1 cellular context compared by ENCODE assay signal in the genomic region with DNA sequence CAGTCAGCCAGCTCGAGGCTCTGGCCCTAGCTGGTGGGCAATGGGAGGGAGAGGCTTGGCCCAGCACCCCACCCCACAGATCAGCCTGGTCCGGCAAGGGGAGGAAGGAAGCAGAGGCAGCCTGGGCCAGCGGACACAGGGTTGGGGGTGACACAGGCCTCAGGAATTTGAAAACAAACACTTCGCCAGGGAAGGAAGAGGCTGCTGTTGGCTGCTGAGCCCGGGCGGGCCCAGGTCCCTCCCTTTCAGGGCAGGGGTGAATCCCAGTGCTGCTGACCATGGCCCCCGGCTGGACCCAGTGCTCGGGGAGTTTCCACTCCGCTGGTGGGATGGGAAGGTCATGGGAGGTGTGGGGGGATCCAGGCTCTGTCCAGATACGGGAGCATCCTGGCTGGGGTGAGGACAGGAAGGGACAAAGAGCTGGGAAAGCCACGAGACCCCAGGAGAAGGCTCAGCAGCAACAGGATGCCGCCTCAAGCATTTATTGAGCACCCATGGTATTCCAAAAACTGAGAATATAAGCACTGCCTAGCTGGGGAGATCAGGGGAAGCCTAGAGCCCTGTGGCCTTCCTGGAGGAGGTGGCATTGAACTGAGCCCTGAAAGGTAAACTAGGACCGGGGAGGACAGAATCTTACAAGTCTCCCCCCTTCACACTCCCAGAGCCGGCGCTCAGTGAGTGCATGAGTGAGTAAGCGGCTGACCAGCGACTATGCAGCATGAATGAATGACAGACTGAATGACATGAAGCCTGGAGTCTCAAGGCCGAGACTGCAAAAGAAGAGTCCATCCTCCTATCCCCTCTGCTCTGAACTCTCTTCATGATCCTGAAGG.
A peak's percentile ranks its signal among the peaks of the same experiment; 100 is the strongest.
TF ChIP-seq lines count a peak whose summit lies in the region.

No MANE protein-coding gene starts in this region.

TF ChIP-seq in HepG2, 621 proteins besides CTCF, POLR2A, EP300 and RAD21 (continued from another document and continues in another):
- TF ChIP-seq BORCS8-MEF2B (CRISPR knock-in tag; IDR thresholded peaks at IDR 0.05) (no peak), IKZF4 (CRISPR knock-in tag; IDR thresholded peaks at IDR 0.05; ENCODE audit: borderline replicate concordance, low read depth, not compliant biosample characterization) (no peak), YY1 (IDR thresholded peaks at IDR 0.05; ENCODE audit: insufficient read depth, insufficient replicate concordance, low read depth, low read length) (peak; percentile 63), MTF1 (CRISPR knock-in tag; IDR thresholded peaks at IDR 0.05) (no peak), NFKB2 (CRISPR knock-in tag; IDR thresholded peaks at IDR 0.05; ENCODE audit: borderline replicate concordance) (peak; percentile 57; the same call in 1 of the 2 replicates), RARG (CRISPR knock-in tag; IDR thresholded peaks at IDR 0.05; ENCODE audit: low read depth) (no peak), FIP1L1 (IDR thresholded peaks at IDR 0.05; ENCODE audit: borderline replicate concordance, insufficient read depth, low read depth, low read length) (no peak), ARID2 (CRISPR knock-in tag; IDR thresholded peaks at IDR 0.05; ENCODE audit: borderline replicate concordance) (no peak), PHF20 (CRISPR knock-in tag; IDR thresholded peaks at IDR 0.05) (no peak), ZNF7 (CRISPR knock-in tag; IDR thresholded peaks at IDR 0.05) (no peak), TBP (CRISPR knock-in tag; IDR thresholded peaks at IDR 0.05) (no peak), CBX5 (CRISPR knock-in tag; IDR thresholded peaks at IDR 0.05; ENCODE audit: borderline replicate concordance) (peak; percentile 37; the same call in 1 of the 2 replicates), ZNF24 (IDR thresholded peaks at IDR 0.05) (no peak)
- TF ChIP-seq, protein P1, sequence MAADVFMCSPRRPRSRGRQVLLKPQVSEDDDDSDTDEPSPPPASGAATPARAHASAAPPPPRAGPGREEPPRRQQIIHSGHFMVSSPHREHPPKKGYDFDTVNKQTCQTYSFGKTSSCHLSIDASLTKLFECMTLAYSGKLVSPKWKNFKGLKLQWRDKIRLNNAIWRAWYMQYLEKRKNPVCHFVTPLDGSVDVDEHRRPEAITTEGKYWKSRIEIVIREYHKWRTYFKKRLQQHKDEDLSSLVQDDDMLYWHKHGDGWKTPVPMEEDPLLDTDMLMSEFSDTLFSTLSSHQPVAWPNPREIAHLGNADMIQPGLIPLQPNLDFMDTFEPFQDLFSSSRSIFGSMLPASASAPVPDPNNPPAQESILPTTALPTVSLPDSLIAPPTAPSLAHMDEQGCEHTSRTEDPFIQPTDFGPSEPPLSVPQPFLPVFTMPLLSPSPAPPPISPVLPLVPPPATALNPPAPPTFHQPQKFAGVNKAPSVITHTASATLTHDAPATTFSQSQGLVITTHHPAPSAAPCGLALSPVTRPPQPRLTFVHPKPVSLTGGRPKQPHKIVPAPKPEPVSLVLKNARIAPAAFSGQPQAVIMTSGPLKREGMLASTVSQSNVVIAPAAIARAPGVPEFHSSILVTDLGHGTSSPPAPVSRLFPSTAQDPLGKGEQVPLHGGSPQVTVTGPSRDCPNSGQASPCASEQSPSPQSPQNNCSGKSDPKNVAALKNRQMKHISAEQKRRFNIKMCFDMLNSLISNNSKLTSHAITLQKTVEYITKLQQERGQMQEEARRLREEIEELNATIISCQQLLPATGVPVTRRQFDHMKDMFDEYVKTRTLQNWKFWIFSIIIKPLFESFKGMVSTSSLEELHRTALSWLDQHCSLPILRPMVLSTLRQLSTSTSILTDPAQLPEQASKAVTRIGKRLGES (CRISPR knock-in tag; IDR thresholded peaks at IDR 0.05; ENCODE audit: borderline replicate concordance), result no peak
- TF ChIP-seq, protein P2, sequence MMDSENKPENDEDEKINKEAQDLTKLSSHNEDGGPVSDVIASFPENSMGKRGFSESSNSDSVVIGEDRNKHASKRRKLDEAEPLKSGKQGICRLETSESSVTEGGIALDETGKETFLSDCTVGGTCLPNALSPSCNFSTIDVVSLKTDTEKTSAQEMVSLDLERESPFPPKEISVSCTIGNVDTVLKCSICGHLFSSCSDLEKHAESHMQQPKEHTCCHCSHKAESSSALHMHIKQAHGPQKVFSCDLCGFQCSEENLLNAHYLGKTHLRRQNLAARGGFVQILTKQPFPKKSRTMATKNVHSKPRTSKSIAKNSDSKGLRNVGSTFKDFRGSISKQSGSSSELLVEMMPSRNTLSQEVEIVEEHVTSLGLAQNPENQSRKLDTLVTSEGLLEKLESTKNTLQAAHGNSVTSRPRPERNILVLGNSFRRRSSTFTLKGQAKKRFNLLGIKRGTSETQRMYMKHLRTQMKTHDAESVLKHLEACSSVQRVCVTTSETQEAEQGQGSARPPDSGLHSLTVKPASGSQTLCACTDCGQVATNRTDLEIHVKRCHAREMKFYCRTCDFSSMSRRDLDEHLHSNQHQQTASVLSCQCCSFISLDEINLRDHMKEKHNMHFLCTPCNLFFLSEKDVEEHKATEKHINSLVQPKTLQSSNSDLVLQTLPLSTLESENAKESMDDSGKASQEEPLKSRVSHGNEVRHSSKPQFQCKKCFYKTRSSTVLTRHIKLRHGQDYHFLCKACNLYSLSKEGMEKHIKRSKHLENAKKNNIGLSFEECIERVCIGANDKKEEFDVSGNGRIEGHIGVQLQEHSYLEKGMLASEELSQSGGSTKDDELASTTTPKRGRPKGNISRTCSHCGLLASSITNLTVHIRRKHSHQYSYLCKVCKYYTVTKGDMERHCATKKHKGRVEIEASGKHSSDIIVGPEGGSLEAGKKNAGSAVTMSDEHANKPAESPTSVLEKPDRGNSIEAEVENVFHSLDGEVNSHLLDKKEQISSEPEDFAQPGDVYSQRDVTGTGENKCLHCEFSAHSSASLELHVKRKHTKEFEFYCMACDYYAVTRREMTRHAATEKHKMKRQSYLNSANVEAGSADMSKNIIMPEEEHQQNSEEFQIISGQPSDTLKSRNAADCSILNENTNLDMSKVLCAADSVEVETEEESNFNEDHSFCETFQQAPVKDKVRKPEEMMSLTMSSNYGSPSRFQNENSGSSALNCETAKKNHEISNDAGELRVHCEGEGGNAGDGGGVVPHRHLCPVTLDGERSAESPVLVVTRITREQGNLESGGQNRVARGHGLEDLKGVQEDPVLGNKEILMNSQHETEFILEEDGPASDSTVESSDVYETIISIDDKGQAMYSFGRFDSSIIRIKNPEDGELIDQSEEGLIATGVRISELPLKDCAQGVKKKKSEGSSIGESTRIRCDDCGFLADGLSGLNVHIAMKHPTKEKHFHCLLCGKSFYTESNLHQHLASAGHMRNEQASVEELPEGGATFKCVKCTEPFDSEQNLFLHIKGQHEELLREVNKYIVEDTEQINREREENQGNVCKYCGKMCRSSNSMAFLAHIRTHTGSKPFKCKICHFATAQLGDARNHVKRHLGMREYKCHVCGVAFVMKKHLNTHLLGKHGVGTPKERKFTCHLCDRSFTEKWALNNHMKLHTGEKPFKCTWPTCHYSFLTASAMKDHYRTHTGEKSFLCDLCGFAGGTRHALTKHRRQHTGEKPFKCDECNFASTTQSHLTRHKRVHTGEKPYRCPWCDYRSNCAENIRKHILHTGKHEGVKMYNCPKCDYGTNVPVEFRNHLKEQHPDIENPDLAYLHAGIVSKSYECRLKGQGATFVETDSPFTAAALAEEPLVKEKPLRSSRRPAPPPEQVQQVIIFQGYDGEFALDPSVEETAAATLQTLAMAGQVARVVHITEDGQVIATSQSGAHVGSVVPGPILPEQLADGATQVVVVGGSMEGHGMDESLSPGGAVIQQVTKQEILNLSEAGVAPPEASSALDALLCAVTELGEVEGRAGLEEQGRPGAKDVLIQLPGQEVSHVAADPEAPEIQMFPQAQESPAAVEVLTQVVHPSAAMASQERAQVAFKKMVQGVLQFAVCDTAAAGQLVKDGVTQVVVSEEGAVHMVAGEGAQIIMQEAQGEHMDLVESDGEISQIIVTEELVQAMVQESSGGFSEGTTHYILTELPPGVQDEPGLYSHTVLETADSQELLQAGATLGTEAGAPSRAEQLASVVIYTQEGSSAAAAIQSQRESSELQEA (CRISPR knock-in tag; IDR thresholded peaks at IDR 0.05; ENCODE audit: not compliant biosample characterization), result no peak
- TF ChIP-seq, protein P3, sequence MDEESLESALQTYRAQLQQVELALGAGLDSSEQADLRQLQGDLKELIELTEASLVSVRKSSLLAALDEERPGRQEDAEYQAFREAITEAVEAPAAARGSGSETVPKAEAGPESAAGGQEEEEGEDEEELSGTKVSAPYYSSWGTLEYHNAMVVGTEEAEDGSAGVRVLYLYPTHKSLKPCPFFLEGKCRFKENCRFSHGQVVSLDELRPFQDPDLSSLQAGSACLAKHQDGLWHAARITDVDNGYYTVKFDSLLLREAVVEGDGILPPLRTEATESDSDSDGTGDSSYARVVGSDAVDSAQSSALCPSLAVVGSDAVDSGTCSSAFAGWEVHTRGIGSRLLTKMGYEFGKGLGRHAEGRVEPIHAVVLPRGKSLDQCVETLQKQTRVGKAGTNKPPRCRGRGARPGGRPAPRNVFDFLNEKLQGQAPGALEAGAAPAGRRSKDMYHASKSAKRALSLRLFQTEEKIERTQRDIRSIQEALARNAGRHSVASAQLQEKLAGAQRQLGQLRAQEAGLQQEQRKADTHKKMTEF (CRISPR knock-in tag; IDR thresholded peaks at IDR 0.05), result peak; percentile 86
- TF ChIP-seq, protein P4, sequence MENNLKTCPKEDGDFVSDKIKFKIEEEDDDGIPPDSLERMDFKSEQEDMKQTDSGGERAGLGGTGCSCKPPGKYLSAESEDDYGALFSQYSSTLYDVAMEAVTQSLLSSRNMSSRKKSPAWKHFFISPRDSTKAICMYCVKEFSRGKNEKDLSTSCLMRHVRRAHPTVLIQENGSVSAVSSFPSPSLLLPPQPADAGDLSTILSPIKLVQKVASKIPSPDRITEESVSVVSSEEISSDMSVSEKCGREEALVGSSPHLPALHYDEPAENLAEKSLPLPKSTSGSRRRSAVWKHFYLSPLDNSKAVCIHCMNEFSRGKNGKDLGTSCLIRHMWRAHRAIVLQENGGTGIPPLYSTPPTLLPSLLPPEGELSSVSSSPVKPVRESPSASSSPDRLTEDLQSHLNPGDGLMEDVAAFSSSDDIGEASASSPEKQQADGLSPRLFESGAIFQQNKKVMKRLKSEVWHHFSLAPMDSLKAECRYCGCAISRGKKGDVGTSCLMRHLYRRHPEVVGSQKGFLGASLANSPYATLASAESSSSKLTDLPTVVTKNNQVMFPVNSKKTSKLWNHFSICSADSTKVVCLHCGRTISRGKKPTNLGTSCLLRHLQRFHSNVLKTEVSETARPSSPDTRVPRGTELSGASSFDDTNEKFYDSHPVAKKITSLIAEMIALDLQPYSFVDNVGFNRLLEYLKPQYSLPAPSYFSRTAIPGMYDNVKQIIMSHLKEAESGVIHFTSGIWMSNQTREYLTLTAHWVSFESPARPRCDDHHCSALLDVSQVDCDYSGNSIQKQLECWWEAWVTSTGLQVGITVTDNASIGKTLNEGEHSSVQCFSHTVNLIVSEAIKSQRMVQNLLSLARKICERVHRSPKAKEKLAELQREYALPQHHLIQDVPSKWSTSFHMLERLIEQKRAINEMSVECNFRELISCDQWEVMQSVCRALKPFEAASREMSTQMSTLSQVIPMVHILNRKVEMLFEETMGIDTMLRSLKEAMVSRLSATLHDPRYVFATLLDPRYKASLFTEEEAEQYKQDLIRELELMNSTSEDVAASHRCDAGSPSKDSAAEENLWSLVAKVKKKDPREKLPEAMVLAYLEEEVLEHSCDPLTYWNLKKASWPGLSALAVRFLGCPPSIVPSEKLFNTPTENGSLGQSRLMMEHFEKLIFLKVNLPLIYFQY (CRISPR knock-in tag; IDR thresholded peaks at IDR 0.05; ENCODE audit: borderline replicate concordance), result peak; percentile 82; the same call in 1 of the 2 replicates
- TF ChIP-seq, protein P5, sequence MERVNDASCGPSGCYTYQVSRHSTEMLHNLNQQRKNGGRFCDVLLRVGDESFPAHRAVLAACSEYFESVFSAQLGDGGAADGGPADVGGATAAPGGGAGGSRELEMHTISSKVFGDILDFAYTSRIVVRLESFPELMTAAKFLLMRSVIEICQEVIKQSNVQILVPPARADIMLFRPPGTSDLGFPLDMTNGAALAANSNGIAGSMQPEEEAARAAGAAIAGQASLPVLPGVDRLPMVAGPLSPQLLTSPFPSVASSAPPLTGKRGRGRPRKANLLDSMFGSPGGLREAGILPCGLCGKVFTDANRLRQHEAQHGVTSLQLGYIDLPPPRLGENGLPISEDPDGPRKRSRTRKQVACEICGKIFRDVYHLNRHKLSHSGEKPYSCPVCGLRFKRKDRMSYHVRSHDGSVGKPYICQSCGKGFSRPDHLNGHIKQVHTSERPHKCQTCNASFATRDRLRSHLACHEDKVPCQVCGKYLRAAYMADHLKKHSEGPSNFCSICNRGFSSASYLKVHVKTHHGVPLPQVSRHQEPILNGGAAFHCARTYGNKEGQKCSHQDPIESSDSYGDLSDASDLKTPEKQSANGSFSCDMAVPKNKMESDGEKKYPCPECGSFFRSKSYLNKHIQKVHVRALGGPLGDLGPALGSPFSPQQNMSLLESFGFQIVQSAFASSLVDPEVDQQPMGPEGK (CRISPR knock-in tag; IDR thresholded peaks at IDR 0.05), result peak; percentile 90
- TF ChIP-seq, protein P6, sequence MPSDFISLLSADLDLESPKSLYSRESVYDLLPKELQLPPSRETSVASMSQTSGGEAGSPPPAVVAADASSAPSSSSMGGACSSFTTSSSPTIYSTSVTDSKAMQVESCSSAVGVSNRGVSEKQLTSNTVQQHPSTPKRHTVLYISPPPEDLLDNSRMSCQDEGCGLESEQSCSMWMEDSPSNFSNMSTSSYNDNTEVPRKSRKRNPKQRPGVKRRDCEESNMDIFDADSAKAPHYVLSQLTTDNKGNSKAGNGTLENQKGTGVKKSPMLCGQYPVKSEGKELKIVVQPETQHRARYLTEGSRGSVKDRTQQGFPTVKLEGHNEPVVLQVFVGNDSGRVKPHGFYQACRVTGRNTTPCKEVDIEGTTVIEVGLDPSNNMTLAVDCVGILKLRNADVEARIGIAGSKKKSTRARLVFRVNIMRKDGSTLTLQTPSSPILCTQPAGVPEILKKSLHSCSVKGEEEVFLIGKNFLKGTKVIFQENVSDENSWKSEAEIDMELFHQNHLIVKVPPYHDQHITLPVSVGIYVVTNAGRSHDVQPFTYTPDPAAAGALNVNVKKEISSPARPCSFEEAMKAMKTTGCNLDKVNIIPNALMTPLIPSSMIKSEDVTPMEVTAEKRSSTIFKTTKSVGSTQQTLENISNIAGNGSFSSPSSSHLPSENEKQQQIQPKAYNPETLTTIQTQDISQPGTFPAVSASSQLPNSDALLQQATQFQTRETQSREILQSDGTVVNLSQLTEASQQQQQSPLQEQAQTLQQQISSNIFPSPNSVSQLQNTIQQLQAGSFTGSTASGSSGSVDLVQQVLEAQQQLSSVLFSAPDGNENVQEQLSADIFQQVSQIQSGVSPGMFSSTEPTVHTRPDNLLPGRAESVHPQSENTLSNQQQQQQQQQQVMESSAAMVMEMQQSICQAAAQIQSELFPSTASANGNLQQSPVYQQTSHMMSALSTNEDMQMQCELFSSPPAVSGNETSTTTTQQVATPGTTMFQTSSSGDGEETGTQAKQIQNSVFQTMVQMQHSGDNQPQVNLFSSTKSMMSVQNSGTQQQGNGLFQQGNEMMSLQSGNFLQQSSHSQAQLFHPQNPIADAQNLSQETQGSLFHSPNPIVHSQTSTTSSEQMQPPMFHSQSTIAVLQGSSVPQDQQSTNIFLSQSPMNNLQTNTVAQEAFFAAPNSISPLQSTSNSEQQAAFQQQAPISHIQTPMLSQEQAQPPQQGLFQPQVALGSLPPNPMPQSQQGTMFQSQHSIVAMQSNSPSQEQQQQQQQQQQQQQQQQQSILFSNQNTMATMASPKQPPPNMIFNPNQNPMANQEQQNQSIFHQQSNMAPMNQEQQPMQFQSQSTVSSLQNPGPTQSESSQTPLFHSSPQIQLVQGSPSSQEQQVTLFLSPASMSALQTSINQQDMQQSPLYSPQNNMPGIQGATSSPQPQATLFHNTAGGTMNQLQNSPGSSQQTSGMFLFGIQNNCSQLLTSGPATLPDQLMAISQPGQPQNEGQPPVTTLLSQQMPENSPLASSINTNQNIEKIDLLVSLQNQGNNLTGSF (CRISPR knock-in tag; IDR thresholded peaks at IDR 0.05), result no peak
